Comparison of ENCODE assay signal across 14 cellular contexts in the genomic region with DNA sequence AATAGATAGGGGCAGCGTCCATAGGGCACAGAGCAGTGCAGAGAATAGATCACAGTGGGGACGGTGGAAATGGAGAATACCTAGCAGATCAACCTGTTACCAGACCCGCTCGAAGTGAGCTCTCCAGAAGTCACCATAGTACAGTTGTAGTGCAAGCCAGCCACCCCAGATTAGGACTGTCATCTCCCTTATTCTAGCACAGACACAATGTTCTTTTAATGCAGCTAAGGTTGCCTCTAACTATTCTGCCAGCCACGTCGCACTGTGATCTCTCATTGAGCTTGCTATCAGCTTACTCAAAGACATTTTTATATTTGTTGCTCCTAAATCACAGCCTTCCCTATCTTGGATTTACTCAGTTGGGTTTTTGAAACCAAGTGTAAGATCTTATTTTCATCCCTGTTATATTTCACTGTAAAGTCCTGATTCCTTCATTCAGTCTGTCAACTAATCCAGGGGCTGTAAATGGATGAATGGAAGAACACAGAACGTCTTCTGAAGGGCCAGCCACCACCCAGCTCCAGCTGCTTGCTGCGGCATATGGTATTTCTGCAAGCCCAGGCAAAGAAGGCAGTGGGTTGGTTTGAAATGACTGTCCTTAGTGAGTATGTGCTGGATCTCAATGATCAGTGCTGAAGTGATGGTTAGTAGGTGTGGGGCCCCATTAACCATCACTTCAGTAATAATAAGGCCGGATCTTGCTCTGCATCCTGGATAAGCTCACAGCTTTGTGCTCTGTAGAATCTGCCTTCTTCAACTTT.
"Had no signal": no experiment of that assay in that cellular context is flagged by ENCODE, and none has a peak within 500 bp of the region (broad histone marks: within the 10 kb centered on the region; RNA-seq: fewer than 3 reads in every experiment).

No MANE protein-coding gene starts in this region.

- H3K4me1 ChIP-seq: breast epithelium had no signal

- H3K27me3 ChIP-seq: breast epithelium had no signal

- H3K36me3 ChIP-seq: breast epithelium, lower lobe of right lung had no signal

- H3K4me3 ChIP-seq: lower lobe of right lung, psoas muscle had no signal

- DNase-seq: activated CD4-positive, alpha-beta memory T cell treated with anti-CD3 and anti-CD28 coated beads, Interleukin-2, amount 10 ng/mL, durations not matched to agents 7 days and 5 days; activated CD4-positive, alpha-beta T cell treated with anti-CD3 and anti-CD28 coated beads for 1 hour; activated CD8-positive, alpha-beta memory T cell treated with anti-CD3 and anti-CD28 coated beads, Interleukin-2, amount 50 U/mL, for 4 hours; activated naive CD8-positive, alpha-beta T cell treated with anti-CD3 and anti-CD28 coated beads, Interleukin-2, amount 10 ng/mL, durations not matched to agents 7 days and 5 days; aorta; hippocampal formation; kidney glomerular epithelial cell; lower lobe of right lung; midbrain; natural killer cell; psoas muscle; stimulated activated CD4-positive, alpha-beta T cell treated with anti-CD3 and anti-CD28 coated beads, Interleukin-4, amount 100 ng/mL, for 4 hours; stimulated activated naive CD8-positive, alpha-beta T cell treated with anti-CD3 and anti-CD28 coated beads, Interleukin-15, amount 100 ng/mL, for 72 hours had no signal

- H3K27ac ChIP-seq: breast epithelium, lower lobe of right lung, psoas muscle had no signal

- H3K9me3 ChIP-seq: breast epithelium, lower lobe of right lung, psoas muscle had no signal

- ATAC-seq: psoas muscle; stimulated activated naive CD8-positive, alpha-beta T cell treated with anti-CD3 and anti-CD28 coated beads, Interleukin-15, amount 100 ng/mL, for 72 hours had no signal
